Comparison of ENCODE assay signal across 33 cellular contexts in the genomic region with DNA sequence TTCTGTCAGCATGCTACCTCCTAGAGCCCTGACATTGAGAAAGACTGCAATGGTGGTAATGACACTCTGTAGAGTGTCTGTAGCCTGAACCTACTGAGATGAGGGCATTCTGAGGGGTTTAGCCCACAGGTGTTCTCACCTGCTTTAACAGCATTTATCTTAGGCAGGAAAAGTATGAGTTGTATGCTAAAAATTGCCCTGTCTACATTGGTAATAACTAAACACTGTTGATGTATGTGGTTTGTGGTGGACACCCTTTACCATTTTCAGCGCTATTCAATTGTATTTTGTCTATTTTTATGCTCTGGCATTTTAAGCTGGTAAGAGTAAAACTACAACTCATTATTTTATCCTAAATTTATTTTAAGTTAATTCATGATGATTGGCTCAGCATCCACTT. TPM values are rescaled to one million over a fixed set of nuclear protein-coding genes. Genes with fewer than 3 reads are reported as not detected.
"Had no signal": no experiment of that assay in that cellular context is flagged by ENCODE, and none has a peak within 500 bp of the region (broad histone marks: within the 10 kb centered on the region; RNA-seq: fewer than 3 reads in every experiment).

No MANE protein-coding gene starts in this region.

- H3K4me1 ChIP-seq: heart right ventricle, left lung, lower lobe of right lung, neural progenitor cell, right atrium auricular region, right lobe of liver, suprapubic skin, tibial artery, upper lobe of right lung had no signal

- H2AFZ ChIP-seq: hepatocyte, neural progenitor cell had no signal

- DNase-seq: heart right ventricle; kidney; left colon; left lung; lower lobe of right lung; mammary epithelial cell; mesenchymal stem cell; naive B cell; nephron progenitor cell; occipital lobe; ovary; right lobe of liver; stimulated activated CD4-positive, alpha-beta T cell treated with anti-CD3 and anti-CD28 coated beads, Interleukin-1b, Interleukin-23, amount 100 ng/mL, for 48 hours; stimulated activated CD4-positive, alpha-beta T cell treated with anti-CD3 and anti-CD28 coated beads, Interleukin-2, amount 100 ng/mL, for 48 hours; stimulated activated CD4-positive, alpha-beta T cell treated with anti-CD3 and anti-CD28 coated beads, Interleukin-4, amount 100 ng/mL, for 4 hours; stimulated activated CD8-positive, alpha-beta memory T cell treated with anti-CD3 and anti-CD28 coated beads, Interleukin-4, amount 100 ng/mL, for 48 hours; stimulated activated naive B cell treated with anti-CD40 and anti-IgM and Interleukin-4, amounts not matched to agents 10 μg/mL and 1 μg/mL and 100 μg/mL, for 72 hours; stimulated activated naive CD8-positive, alpha-beta T cell treated with anti-CD3 and anti-CD28 coated beads, Interleukin-15, Interleukin-2, amounts not matched to agents 100 U/mL and 50 U/mL, for 24 hours; tibial artery; upper lobe of right lung had no signal

- H3K79me2 ChIP-seq: hepatocyte had no signal

- H3K36me3 ChIP-seq: left lung, lower lobe of right lung, neural progenitor cell, neutrophil, ovary, right atrium auricular region, right lobe of liver, suprapubic skin, thoracic aorta, tibial artery, upper lobe of right lung had no signal

- H3K9me3 Mint-ChIP-seq: naive B cell; nephron progenitor cell; neural progenitor cell; stimulated activated naive B cell treated with anti-CD40 and anti-IgM and Interleukin-4, amounts not matched to agents 10 μg/mL and 1 μg/mL and 100 μg/mL, for 72 hours had no signal

- ATAC-seq: heart right ventricle; left colon; left lung; lower lobe of right lung; right lobe of liver; stimulated activated naive B cell treated with anti-CD40 and anti-IgM and Interleukin-4, amounts not matched to agents 10 μg/mL and 1 μg/mL and 100 μg/mL, for 72 hours; stimulated activated naive CD8-positive, alpha-beta T cell treated with anti-CD3 and anti-CD28 coated beads, Interleukin-15, Interleukin-2, amounts not matched to agents 100 U/mL and 50 U/mL, for 24 hours; upper lobe of right lung had no signal

- H3K9me3 ChIP-seq: heart right ventricle, left lung, lower lobe of right lung, neutrophil, ovary, right atrium auricular region, right lobe of liver, suprapubic skin, thoracic aorta, tibial artery, upper lobe of right lung had no signal

- H3K27ac Mint-ChIP-seq: naive B cell; nephron progenitor cell; neural progenitor cell; progenitor cell of endocrine pancreas; stimulated activated naive B cell treated with anti-CD40 and anti-IgM and Interleukin-4, amounts not matched to agents 10 μg/mL and 1 μg/mL and 100 μg/mL, for 72 hours had no signal

- H3K4me2 ChIP-seq: hepatocyte, neural progenitor cell, smooth muscle cell had no signal

- H3K4me3 Mint-ChIP-seq: naive B cell; nephron progenitor cell; neural progenitor cell; stimulated activated naive B cell treated with anti-CD40 and anti-IgM and Interleukin-4, amounts not matched to agents 10 μg/mL and 1 μg/mL and 100 μg/mL, for 72 hours had no signal

- FAIRE-seq: islet of Langerhans, kidney, urothelium cell line had no signal

- H3K4me1 Mint-ChIP-seq: naive B cell; nephron progenitor cell; neural progenitor cell; stimulated activated naive B cell treated with anti-CD40 and anti-IgM and Interleukin-4, amounts not matched to agents 10 μg/mL and 1 μg/mL and 100 μg/mL, for 72 hours had no signal

- H3K27ac ChIP-seq: heart right ventricle, hepatocyte, left lung, lower lobe of right lung, neural progenitor cell, neutrophil, ovary, right atrium auricular region, right lobe of liver, suprapubic skin, thoracic aorta, tibial artery, upper lobe of right lung had no signal

- H3K9ac ChIP-seq: neural progenitor cell had no signal

- H3K27me3 Mint-ChIP-seq: progenitor cell of endocrine pancreas had no signal

- H3K4me3 ChIP-seq: heart right ventricle, hepatocyte, left lung, lower lobe of right lung, neural progenitor cell, ovary, right atrium auricular region, right lobe of liver, smooth muscle cell, suprapubic skin, thoracic aorta, tibial artery, upper lobe of right lung had no signal

- H3K36me3 Mint-ChIP-seq: naive B cell, neural progenitor cell had no signal

- H3K27me3 ChIP-seq: hepatocyte, left lung, neural progenitor cell, neutrophil, ovary, right atrium auricular region, right lobe of liver, suprapubic skin, tibial artery, upper lobe of right lung had no signal

RNA-seq across cellular contexts. Expression of a gene that starts 10.0 kb away (rescaled TPM):
- total RNA-seq: hepatocyte, occipital lobe, progenitor cell of endocrine pancreas, pulmonary artery endothelial cell, renal cortical epithelial cell, skeletal muscle tissue had no signal
- polyA plus RNA-seq: hepatocyte, smooth muscle cell had no signal
